Comparison of ENCODE assay signal across 7 cellular contexts in the genomic region with DNA sequence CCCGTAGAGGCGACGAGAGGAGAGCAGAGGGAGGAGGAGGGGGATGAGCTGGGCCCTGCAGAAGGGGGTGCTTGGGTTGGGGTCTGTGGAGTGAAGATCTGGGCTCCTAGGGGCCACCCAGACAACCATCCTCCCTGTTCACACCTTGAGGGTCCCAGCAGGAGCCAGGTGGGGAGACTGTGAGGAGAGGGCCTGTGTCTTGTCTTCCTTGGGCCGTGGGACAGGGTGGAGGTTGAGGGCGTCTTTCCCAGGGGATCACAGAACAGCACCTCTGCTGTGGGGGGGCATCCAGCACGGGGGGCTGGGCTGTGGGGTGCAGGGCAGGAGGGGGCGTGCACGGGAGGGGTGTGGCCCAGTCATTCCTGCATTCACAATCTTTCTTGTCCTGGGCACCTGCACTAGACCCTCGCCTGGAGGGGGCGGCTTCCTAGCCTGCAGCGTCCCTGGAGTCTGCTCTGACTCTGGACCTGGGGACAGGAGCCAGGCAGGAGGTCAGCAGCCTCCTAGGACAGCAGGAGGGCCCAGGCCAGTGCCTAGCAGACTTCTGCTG.
DNase-seq lines count a peak whose midpoint lies in the region; ATAC-seq and TF ChIP-seq lines count a peak whose summit lies in the region.
"Not testable (repeated sequence)": the region's sequence is repeated elsewhere in the genome, so short reads cannot be mapped to it uniquely, and the experiment has no call there.

No MANE protein-coding gene starts in this region.

- not testable (repeated sequence) for H3K9me3 ChIP-seq in OCI-LY3 (ENCODE audit: insufficient read depth, low read length); right lobe of liver
- H3K9me3 ChIP-seq in tibial artery = peaks cover 0 to 22% (median 15%) of the 10 kb centered on the region in 3 donors

- not testable (repeated sequence) for ATAC-seq in left cardiac atrium, right lobe of liver

- peaks cover 27% of the 10 kb centered on the region for H3K36me3 ChIP-seq in OCI-LY3 (replicated peaks; ENCODE audit: low read depth, low read length)
- not testable (repeated sequence) for H3K36me3 ChIP-seq in right lobe of liver, tibial artery

- H3K4me1 ChIP-seq in OCI-LY3 (ENCODE audit: low read length) = peaks cover 16% of the 10 kb centered on the region
- H3K4me1 ChIP-seq in right lobe of liver, tibial artery: not testable (repeated sequence)

- WGBS in right lobe of liver (ENCODE audit: insufficient coverage, low coverage, low lambda C conversion rate, missing lambda C conversion rate) = 75% methylated on average over 3 of the region's 11 CpGs

- H3K79me2 ChIP-seq in OCI-LY3 (ENCODE audit: low read length) = peaks cover 77% of the 10 kb centered on the region

- peak overlapping the region; percentile 91 for H3K27ac ChIP-seq in OCI-LY3 (ENCODE audit: low read length)
- not testable (repeated sequence) for H3K27ac ChIP-seq in right lobe of liver, tibial artery

- H3K27me3 ChIP-seq in OCI-LY3 (ENCODE audit: low read depth, low read length); right lobe of liver; tibial artery: not testable (repeated sequence)

- peak overlapping the region; percentile 84 for H3K4me2 ChIP-seq in OCI-LY3 (ENCODE audit: low read length)

- not testable (repeated sequence) for TF ChIP-seq CTCF in GM12864 (IDR thresholded peaks at IDR 0.05; ENCODE audit: low read depth, low read length, missing control alignments); OCI-LY3 (IDR thresholded peaks at IDR 0.05; ENCODE audit: low read depth, low read length); right lobe of liver (IDR thresholded peaks at IDR 0.05); tibial artery (IDR thresholded peaks at IDR 0.05)

- H2AFZ ChIP-seq in OCI-LY3 (ENCODE audit: low read depth, low read length) = not testable (repeated sequence)

- not testable (repeated sequence) for DNase-seq in GM12864 (ENCODE audit: low read depth)
- peak; percentile 5 for DNase-seq in activated naive CD4-positive, alpha-beta T cell treated with anti-CD3 and anti-CD28 coated beads, Interleukin-2, amount 50 U/mL, for 16 hours
- DNase-seq in left cardiac atrium (peak; percentile 3), right lobe of liver (peak; percentile 17 to 32 (median 32)), posterior vena cava (ENCODE audit: low spot score) (peak; percentile 44), tibial artery (peak; percentile 7 to 58)

- not testable (repeated sequence) for TF ChIP-seq POLR2A in right lobe of liver (IDR thresholded peaks at IDR 0.05)

- H4K20me1 ChIP-seq in OCI-LY3 (ENCODE audit: insufficient read depth, low read length) = peaks cover 34% of the 10 kb centered on the region

- intact Hi-C loops in left cardiac atrium (cut with DNase I); right lobe of liver (cut with DNase I); posterior vena cava (cut with DNase I); tibial artery (cut with DNase I; ENCODE audit: low total_unique reads): not testable (repeated sequence)

- H3K4me3 ChIP-seq in GM12864 (ENCODE audit: low read depth, low read length) (peak overlapping the region; percentile 76), OCI-LY3 (ENCODE audit: low read length) (peak overlapping the region; percentile 95)
- H3K4me3 ChIP-seq in right lobe of liver, tibial artery: not testable (repeated sequence)

- H3K9ac ChIP-seq in OCI-LY3 (ENCODE audit: low read length) = peak overlapping the region; percentile 99
